ENCODE assay signal across 8 cellular contexts in genomic region chr19:55655648-55656040, GRCh38. TPM values are rescaled to one million over a fixed set of nuclear protein-coding genes. Genes with fewer than 3 reads are reported as not detected.
DNase-seq lines count a peak whose midpoint lies in the region; ATAC-seq and TF ChIP-seq lines count a peak whose summit lies in the region.

No MANE protein-coding gene starts in this region.

- intact Hi-C loops in left ventricle myocardium inferior (cut with micrococcal nuclease) (no loop called here), Right ventricle myocardium inferior (cut with DNase I) (no loop called here), mammary epithelial cell (cut with micrococcal nuclease) (loop anchor here (1.0 to 10.0 kb wide), 2 partner anchors 16 to 321 kb away; partner anchors contain the start of gene KMT5C), aorta (cut with DNase I) (loop anchor here in 1 of 2 donors (10.0 kb wide), 1 partner anchor 469 kb away; the partner anchor contains the start of gene ZNF787)

- no peak for TF ChIP-seq CTCF in left ventricle myocardium inferior (IDR thresholded peaks at IDR 0.05; ENCODE audit: borderline replicate concordance)
- no peak for TF ChIP-seq CTCF in mammary epithelial cell (conservative IDR thresholded peaks at IDR 0.05 in 1 of 2, IDR thresholded peaks at IDR 0.05 in 1 of 2; ENCODE audit: extremely low read depth in 1 of 2, insufficient read depth in 1 of 2, low read depth in 1 of 2, low read length in 2 of 2)

- peaks cover 24% of the 10 kb centered on the region for H3K36me3 ChIP-seq in left ventricle myocardium inferior
- no peaks in the 10 kb centered on the region for H3K36me3 ChIP-seq in mammary epithelial cell (ENCODE audit: insufficient read depth, low read length)
- H3K36me3 ChIP-seq in aorta (ENCODE audit: control insufficient read depth in 1 of 2, insufficient read depth in 2 of 2, low read length in 1 of 2): no peaks in the 10 kb centered on the region

- ATAC-seq in Right ventricle myocardium inferior: no peak
- no peak for ATAC-seq in aorta (ENCODE audit: low FRiP score)

- H3K27me3 ChIP-seq in left ventricle myocardium inferior (ENCODE audit: low read depth) (no peaks in the 10 kb centered on the region), mammary epithelial cell (ENCODE audit: insufficient read depth, low read length) (no peaks in the 10 kb centered on the region), mononuclear cell (ENCODE audit: insufficient read depth, low read length) (no peaks in the 10 kb centered on the region), aorta (ENCODE audit: control insufficient read depth in 1 of 2, insufficient read depth in 2 of 2, low read length in 1 of 2) (no peaks in the 10 kb centered on the region)

- DNase-seq in left ventricle myocardium inferior (no peak), Right ventricle myocardium inferior (ENCODE audit: missing footprints) (no peak), mammary epithelial cell (no peak), aorta (no peak), kidney glomerular epithelial cell (lab: John Stamatoyannopoulos, UW) (no peak), cerebellar nuclear complex (lab: John Stamatoyannopoulos, UW) (no peak), NCI-H1092 treated with DMSO at 0.1 percent for 48 hours (lab: John Stamatoyannopoulos, UW) (no peak)

- peaks cover 12% of the 10 kb centered on the region for H4K20me1 ChIP-seq in mammary epithelial cell (ENCODE audit: insufficient read depth, low read length)

- peak overlapping the region; percentile 96 for H3K9ac ChIP-seq in mammary epithelial cell (ENCODE audit: insufficient read depth, low read length)

- peak overlapping the region; percentile 98 for H3K27ac ChIP-seq in left ventricle myocardium inferior (replicated peaks)
- peak overlapping the region; percentile 93 for H3K27ac ChIP-seq in mammary epithelial cell (ENCODE audit: insufficient read depth, low read depth, low read length)
- peak overlapping the region in 1 of 2 donors; percentile 16 for H3K27ac ChIP-seq in aorta (ENCODE audit: low read depth in 1 of 2, low read length in 2 of 2)

- H3K4me1 ChIP-seq in left ventricle myocardium inferior: peaks cover 66% of the 10 kb centered on the region
- H3K4me1 ChIP-seq in mammary epithelial cell (ENCODE audit: insufficient read depth, low read length): peaks cover 16% of the 10 kb centered on the region
- H3K4me1 ChIP-seq in mononuclear cell (ENCODE audit: insufficient read depth, low read length): peaks cover 48% of the 10 kb centered on the region
- peaks cover 0 to 6% of the 10 kb centered on the region in 2 donors for H3K4me1 ChIP-seq in aorta (ENCODE audit: control insufficient read depth in 1 of 2, insufficient read depth in 2 of 2, low read length in 2 of 2)

- 4% methylated on average over 19 of the region's 19 CpGs for WGBS in mammary epithelial cell (ENCODE audit: low coverage, missing lambda C conversion rate)
- 0% methylated on average over 19 of the region's 19 CpGs for WGBS in aorta, 2 donors

- peak overlapping the region; percentile 96 for H3K4me2 ChIP-seq in mammary epithelial cell (ENCODE audit: insufficient read depth, low read depth, low read length)

- CTCF ChIA-PET in mammary epithelial cell (lab: Charles Lee; ENCODE audit: low non-redundant PET): no interaction called here

- BruUV-seq in mammary epithelial cell (replicated peaks; lab: Mats Ljungman, UMichigan): TSS peak; percentile 47

- in situ Hi-C loops in mammary epithelial cell (cut with MboI; ENCODE audit: low sequenced_read_pairs in 2 of 2): loop anchor here in 1 of 2 donors (25.0 kb wide), 2 partner anchors 543 to 1193 kb away; partner anchors contain the start of genes CDC42EP5, LENG9 and PPP1R12C

- H3K4me3 ChIP-seq in left ventricle myocardium inferior (peak overlapping the region; percentile 88), mammary epithelial cell (replicated peaks in 1 of 3; ENCODE audit: insufficient read depth in 1 of 3, low read depth in 2 of 3, low read length in 3 of 3) (peak overlapping the region; percentile 87 to 94 (median 87)), mononuclear cell (ENCODE audit: low read length) (peak overlapping the region; percentile 91), aorta (ENCODE audit: low read length in 2 of 2) (peak overlapping the region; percentile 70 to 88)

- dilution Hi-C loops in mammary epithelial cell (cut with HindIII; ENCODE audit: low sequenced_read_pairs): no loop called here

- H3K9me3 ChIP-seq in left ventricle myocardium inferior (replicated peaks) (no peaks in the 10 kb centered on the region), mammary epithelial cell (replicated peaks; ENCODE audit: insufficient read depth, low read length) (no peaks in the 10 kb centered on the region), mononuclear cell (ENCODE audit: low read depth, low read length) (no peaks in the 10 kb centered on the region), aorta (ENCODE audit: control insufficient read depth, low read length) (no peaks in the 10 kb centered on the region)

- H2AFZ ChIP-seq in mammary epithelial cell (ENCODE audit: low read depth, low read length): peak overlapping the region; percentile 74

- H3K79me2 ChIP-seq in mammary epithelial cell (ENCODE audit: insufficient read depth, low read length): peaks cover 58% of the 10 kb centered on the region

RNA-seq across cellular contexts. Expression of gene U2AF2, which starts 0.8 kb away (rescaled TPM):
- total RNA-seq in left ventricle myocardium inferior (74.0 TPM), Right ventricle myocardium inferior (74.5 TPM), mammary epithelial cell (100 to 1,000 TPM in 1 of 2 donors, 10 to 100 TPM in 1; 71.3 to 219 TPM), mononuclear cell (55.6 TPM), aorta (100 to 1,000 TPM; 113 to 129 TPM)
- polyA plus RNA-seq in mammary epithelial cell (92.2 TPM), aorta (10 to 100 TPM; 40.6 to 66.3 TPM)
- 122 TPM for polyA minus RNA-seq in mammary epithelial cell

RNA-seq across cellular contexts. Expression of gene CCDC106, which starts 7.6 kb away (rescaled TPM):
- total RNA-seq in left ventricle myocardium inferior (14.6 TPM), Right ventricle myocardium inferior (17.4 TPM), mammary epithelial cell (1 to 10 TPM; 5.5 to 7.0 TPM), mononuclear cell (1.9 TPM), aorta (10 to 100 TPM in 1 of 2 donors, 1 to 10 TPM in 1; 7.2 to 11.0 TPM)
- polyA plus RNA-seq in mammary epithelial cell (2.0 TPM), aorta (10 to 100 TPM; 10.0 to 19.0 TPM)
- 0.31 TPM for polyA minus RNA-seq in mammary epithelial cell

RNA-seq across cellular contexts. Expression of gene ZNF581, which starts 12.2 kb away (rescaled TPM):
- total RNA-seq in left ventricle myocardium inferior: 7.1 TPM
- total RNA-seq in Right ventricle myocardium inferior: 7.4 TPM
- 10 to 100 TPM; 19.8 to 30.4 TPM for total RNA-seq in mammary epithelial cell
- polyA plus RNA-seq in mammary epithelial cell: 18.4 TPM
- polyA minus RNA-seq in mammary epithelial cell: 13.3 TPM
- 19.0 TPM for total RNA-seq in mononuclear cell
- total RNA-seq in aorta: 10 to 100 TPM; 11.0 to 19.4 TPM
- 10 to 100 TPM; 15.8 to 23.8 TPM for polyA plus RNA-seq in aorta

RNA-seq across cellular contexts. Expression of gene ZNF580, which starts 14.8 kb away (rescaled TPM):
- total RNA-seq in left ventricle myocardium inferior: 11.8 TPM
- total RNA-seq in Right ventricle myocardium inferior: 13.2 TPM
- total RNA-seq in mammary epithelial cell: 10 to 100 TPM in 1 of 2 donors, 1 to 10 TPM in 1; 7.5 to 30.1 TPM
- polyA plus RNA-seq in mammary epithelial cell: 6.7 TPM
- 42.1 TPM for polyA minus RNA-seq in mammary epithelial cell
- total RNA-seq in mononuclear cell: 14.4 TPM
- total RNA-seq in aorta: 10 to 100 TPM; 42.9 to 43.7 TPM
- 10 to 100 TPM; 13.3 to 79.6 TPM for polyA plus RNA-seq in aorta

RNA-seq across cellular contexts. Expression of gene EPN1, which starts 19.4 kb away (rescaled TPM):
- 205 TPM for total RNA-seq in left ventricle myocardium inferior
- total RNA-seq in Right ventricle myocardium inferior: 213 TPM
- total RNA-seq in mammary epithelial cell: 100 to 1,000 TPM in 1 of 2 donors, 10 to 100 TPM in 1; 47.0 to 135 TPM
- 83.2 TPM for polyA plus RNA-seq in mammary epithelial cell
- polyA minus RNA-seq in mammary epithelial cell: 19.4 TPM
- total RNA-seq in mononuclear cell: 23.5 TPM
- 10 to 100 TPM; 74.7 to 87.8 TPM for total RNA-seq in aorta
- polyA plus RNA-seq in aorta: 10 to 100 TPM; 66.8 to 68.5 TPM
